Comparison of ENCODE assay signal across 22 cellular contexts in the genomic region with DNA sequence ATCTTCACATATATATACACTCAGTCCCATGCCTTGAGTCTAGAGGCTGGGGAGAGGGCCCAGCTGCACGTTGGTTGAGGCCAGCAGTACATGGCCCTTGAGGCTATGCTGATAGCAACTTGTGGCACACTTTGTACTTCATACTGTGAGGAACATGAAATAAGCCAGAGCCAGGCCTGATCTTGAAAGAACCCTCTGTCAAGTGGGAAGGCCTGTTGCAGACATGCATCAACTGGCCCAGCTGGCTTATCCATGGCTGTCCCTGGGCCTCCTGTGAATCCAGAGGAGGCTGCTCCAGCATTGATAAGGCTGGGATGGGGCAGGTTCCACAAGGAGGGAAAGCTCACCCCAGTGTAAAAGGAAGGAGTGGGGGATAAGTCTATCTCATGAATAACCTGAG.
"Had no signal": no experiment of that assay in that cellular context is flagged by ENCODE, and none has a peak within 500 bp of the region (broad histone marks: within the 10 kb centered on the region; RNA-seq: fewer than 3 reads in every experiment).

No MANE protein-coding gene starts in this region.

- H3K4me3 ChIP-seq: breast epithelium, right lobe of liver, skin epidermis, testis, uterus had no signal

- H3K4me1 ChIP-seq: breast epithelium, right lobe of liver, testis, uterus had no signal

- ATAC-seq: activated CD4-positive, CD25-positive, alpha-beta regulatory T cell treated with anti-CD3 and anti-CD28 coated beads, Interleukin-2, amount 50 U/mL, for 24 hours; esophagus mucosa; right lobe of liver; SK-N-SH treated with all-trans-retinoic acid at 6 μM for 48 hours had no signal

- H3K36me3 ChIP-seq: uterus had no signal

- H3K9me3 Mint-ChIP-seq: activated CD4-positive, alpha-beta T cell treated with anti-CD3 and anti-CD28 coated beads, Interleukin-2, amount 10 ng/mL, durations not matched to agents 7 days and 5 days; activated naive CD8-positive, alpha-beta T cell treated with anti-CD3 and anti-CD28 coated beads for 36 hours; dendritic cell treated with granulocyte-macrophage colony-stimulating factor and Interleukin-4, amounts not matched to agents 40 ng/mL and 50 ng/mL, for 4 days; memory B cell had no signal

- H3K27me3 ChIP-seq: breast epithelium, right lobe of liver, testis, uterus had no signal

- H3K9me3 ChIP-seq: breast epithelium, right lobe of liver, testis, uterus had no signal

- H3K4me3 Mint-ChIP-seq: activated CD4-positive, alpha-beta T cell treated with anti-CD3 and anti-CD28 coated beads, Interleukin-2, amount 10 ng/mL, durations not matched to agents 7 days and 5 days; activated naive CD8-positive, alpha-beta T cell treated with anti-CD3 and anti-CD28 coated beads for 36 hours; dendritic cell treated with granulocyte-macrophage colony-stimulating factor and Interleukin-4, amounts not matched to agents 40 ng/mL and 50 ng/mL, for 4 days; memory B cell had no signal

- DNase-seq: activated CD4-positive, alpha-beta T cell treated with anti-CD3 and anti-CD28 coated beads, Interleukin-2, amount 10 ng/mL, durations not matched to agents 7 days and 5 days; activated CD8-positive, alpha-beta memory T cell treated with anti-CD3 and anti-CD28 coated beads for 24 hours; activated CD8-positive, alpha-beta memory T cell treated with anti-CD3 and anti-CD28 coated beads, Interleukin-2, amount 50 U/mL, for 4 hours; activated gamma-delta T cell; activated naive CD8-positive, alpha-beta T cell treated with anti-CD3 and anti-CD28 coated beads for 36 hours; effector CD4-positive, alpha-beta T cell; glutamatergic neuron; hippocampal formation; occipital lobe; posterior cingulate gyrus; right lobe of liver; stimulated activated CD4-positive, alpha-beta T cell treated with anti-CD3 and anti-CD28 coated beads, Interleukin-1b, Interleukin-23, amount 100 ng/mL, for 48 hours; testis; trophoblast cell; uterus had no signal

- H3K4me1 Mint-ChIP-seq: activated CD4-positive, alpha-beta T cell treated with anti-CD3 and anti-CD28 coated beads, Interleukin-2, amount 10 ng/mL, durations not matched to agents 7 days and 5 days had no signal

- H3K27me3 Mint-ChIP-seq: activated CD4-positive, alpha-beta T cell treated with anti-CD3 and anti-CD28 coated beads, Interleukin-2, amount 10 ng/mL, durations not matched to agents 7 days and 5 days; activated naive CD8-positive, alpha-beta T cell treated with anti-CD3 and anti-CD28 coated beads for 36 hours; dendritic cell treated with granulocyte-macrophage colony-stimulating factor and Interleukin-4, amounts not matched to agents 40 ng/mL and 50 ng/mL, for 4 days; memory B cell had no signal

- H3K27ac Mint-ChIP-seq: activated CD4-positive, alpha-beta T cell treated with anti-CD3 and anti-CD28 coated beads, Interleukin-2, amount 10 ng/mL, durations not matched to agents 7 days and 5 days; activated naive CD8-positive, alpha-beta T cell treated with anti-CD3 and anti-CD28 coated beads for 36 hours; dendritic cell treated with granulocyte-macrophage colony-stimulating factor and Interleukin-4, amounts not matched to agents 40 ng/mL and 50 ng/mL, for 4 days had no signal

- H3K27ac ChIP-seq: breast epithelium, right lobe of liver, skin epidermis, testis, uterus had no signal
